ENCODE assay signal across 8 cellular contexts in the genomic region with DNA sequence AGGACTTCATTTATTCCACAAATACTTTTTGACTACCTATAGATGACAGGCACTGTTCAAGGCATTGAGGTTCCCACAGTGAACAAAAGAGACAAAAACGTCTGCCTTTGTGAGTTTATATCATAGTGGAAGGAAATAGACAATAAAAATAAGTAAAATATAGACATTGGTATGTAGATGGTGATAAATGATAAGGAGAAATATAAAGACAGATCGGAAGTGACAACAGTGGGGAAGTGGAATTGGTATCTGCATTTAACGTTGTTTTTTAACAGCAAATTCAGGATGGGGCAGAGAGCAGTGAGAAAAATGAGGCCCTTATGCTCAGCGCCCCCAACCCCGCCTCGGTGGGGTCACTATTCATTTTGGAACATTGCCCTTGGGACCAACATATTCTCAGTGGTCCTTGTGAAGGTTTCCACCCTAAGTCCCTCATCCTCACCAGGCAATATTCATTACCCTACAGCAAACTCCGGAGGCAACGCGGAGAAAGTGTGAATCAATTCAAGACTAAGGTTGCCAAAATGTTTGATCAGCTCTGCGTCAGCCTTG. TPM values are rescaled to one million over a fixed set of nuclear protein-coding genes. Genes with fewer than 3 reads are reported as not detected.
DNase-seq lines count a peak whose midpoint lies in the region; ATAC-seq, FAIRE-seq and TF ChIP-seq lines count a peak whose summit lies in the region.

No MANE protein-coding gene starts in this region.

- no peak overlapping the region for H2BK15ac ChIP-seq in H1 (ENCODE audit: low read length)

- TF ChIP-seq CTCF in H1 (IDR thresholded peaks at IDR 0.05; ENCODE audit: control extremely low read depth in 1 of 3, insufficient read depth in 1 of 3, low read depth in 1 of 3, low read length in 3 of 3) (no peak), ovary (IDR thresholded peaks at IDR 0.05) (no peak)

- H3K9me2 ChIP-seq in Karpas-422 (replicated peaks; ENCODE audit: insufficient read depth, low read length), result no peaks in the 10 kb centered on the region

- H3K9ac ChIP-seq in Karpas-422 (ENCODE audit: low read length) (peak overlapping the region; percentile 75), H1 (replicated peaks in 1 of 4; ENCODE audit: extremely low read depth in 1 of 4, low read depth in 3 of 4, low read length in 3 of 4) (peak overlapping the region; percentile 51 to 79 (median 71); a peak in 5 of 7 replicates)

- ATAC-seq in GM18502 (IDR thresholded peaks at IDR 0.05; ENCODE audit: poor library complexity, unreplicated experiment) (peak; percentile 12), GM21360 (IDR thresholded peaks at IDR 0.05; ENCODE audit: unreplicated experiment) (no peak)

- TF ChIP-seq EP300 in H1 (IDR thresholded peaks at IDR 0.05; ENCODE audit: borderline replicate concordance in 1 of 2, low read depth in 2 of 2, low read length in 2 of 2) (no peak), ovary (IDR thresholded peaks at IDR 0.05) (no peak)

- peak overlapping the region; percentile 88 for H3K27ac ChIP-seq in Karpas-422 (ENCODE audit: low read length)
- H3K27ac ChIP-seq in H1 (ENCODE audit: low read depth, low read length), result no peak overlapping the region
- H3K27ac ChIP-seq in ovary, result peak overlapping the region in 1 of 2 donors; percentile 36

- 0 out of 2 replicates have a peak overlapping the region, but pooled peaks have one; percentile 35 for H2BK5ac ChIP-seq in H1 (ENCODE audit: low read depth, low read length)

- H2BK20ac ChIP-seq in H1 (ENCODE audit: low read length), result no peak overlapping the region

- no peak for DNase-seq in Karpas-422
- DNase-seq in H1 (ENCODE audit: low read depth in 1 of 2, low spot score in 2 of 2), result no peak
- no peak for DNase-seq in ovary
- no peak for DNase-seq in DMS 273 (lab: John Stamatoyannopoulos, UW; ENCODE audit: unreplicated experiment)
- no peak for DNase-seq in NCI-H146 (lab: John Stamatoyannopoulos, UW)
- no peak for DNase-seq in LoVo (ENCODE audit: low spot score)

- no peak for TF ChIP-seq RAD21 in H1 (IDR thresholded peaks at IDR 0.05 in 1 of 2, conservative IDR thresholded peaks at IDR 0.05 in 1 of 2; ENCODE audit: low read depth in 2 of 2, low read length in 2 of 2)

- H3K4me3 ChIP-seq in Karpas-422 (ENCODE audit: low read length) (peak overlapping the region; percentile 73), H1 (ENCODE audit: extremely low read depth in 1 of 4, insufficient read depth in 2 of 4, low read depth in 3 of 4, low read length in 4 of 4) (peak overlapping the region; percentile 88 to 99 (median 97)), ovary (peak overlapping the region; percentile 80)

- H2AFZ ChIP-seq in Karpas-422 (ENCODE audit: low read length), result no peak overlapping the region
- peak overlapping the region; percentile 99 for H2AFZ ChIP-seq in H1 (ENCODE audit: low read length)

- intact Hi-C loops in ovary (cut with DNase I), result loop anchor here (2.0 to 10.0 kb wide), 6 partner anchors 52 to 246 kb away; a partner anchor contains a TSS

- H4K20me1 ChIP-seq in Karpas-422 (ENCODE audit: insufficient read depth, low read depth, low read length), result peaks cover 6% of the 10 kb centered on the region; the same call in 1 of the 2 replicates
- H4K20me1 ChIP-seq in H1 (replicated peaks in 1 of 2; ENCODE audit: control insufficient read depth in 1 of 2, insufficient read depth in 2 of 2, low read length in 2 of 2), result no peaks in the 10 kb centered on the region

- peaks cover 44% of the 10 kb centered on the region for H3K4me1 ChIP-seq in Karpas-422 (ENCODE audit: low read length)
- H3K4me1 ChIP-seq in H1 (replicated peaks in 1 of 4; ENCODE audit: control insufficient read depth in 3 of 4, insufficient read depth in 4 of 4, low read length in 3 of 4), result 0 out of 7 replicates have a peak, but pooled peaks cover 0 to 3% (median 0%) of the 10 kb centered on the region in 4 experiments
- H3K4me1 ChIP-seq in ovary (ENCODE audit: insufficient read depth), result peaks cover 1% of the 10 kb centered on the region

- H3K56ac ChIP-seq in H1 (replicated peaks; ENCODE audit: insufficient read length, low read depth, low read length), result no peak overlapping the region

- H3K79me2 ChIP-seq in Karpas-422 (ENCODE audit: low read length), result peaks cover 48% of the 10 kb centered on the region
- H3K79me2 ChIP-seq in H1 (ENCODE audit: control insufficient read depth in 1 of 2, insufficient read depth in 2 of 2, low read length in 2 of 2), result peaks cover 0 to 28% of the 10 kb centered on the region in 2 experiments; a peak in 3 of 4 replicates

- H3K36me3 ChIP-seq in Karpas-422 (ENCODE audit: insufficient read depth, low read length) (peaks cover 27% of the 10 kb centered on the region), H1 (ENCODE audit: control insufficient read depth in 2 of 4, insufficient read depth in 4 of 4, low read length in 3 of 4) (peaks cover 6 to 15% (median 8%) of the 10 kb centered on the region in 4 experiments; a peak in 5 of 8 replicates), ovary (no peaks in the 10 kb centered on the region)

- H3K18ac ChIP-seq in H1 (ENCODE audit: extremely low read depth, low read length), result peak overlapping the region; percentile 79; the same call in 1 of the 2 replicates

- H3K23ac ChIP-seq in H1 (ENCODE audit: insufficient read length), result no peak overlapping the region

- H3K4me2 ChIP-seq in Karpas-422 (ENCODE audit: low read depth, low read length, poor library complexity, severe bottlenecking), result peak overlapping the region; percentile 92
- H3K4me2 ChIP-seq in H1 (ENCODE audit: insufficient read depth in 1 of 2, low read depth in 2 of 2, low read length in 2 of 2), result peak overlapping the region; percentile 71 to 88

- H2BK120ac ChIP-seq in H1 (replicated peaks; ENCODE audit: low read depth, low read length), result no peak overlapping the region

- FAIRE-seq in H1 (lab: Jason Lieb, UNC), result no peak

- H3K4ac ChIP-seq in H1 (replicated peaks; ENCODE audit: insufficient read length, low read depth, low read length), result no peak overlapping the region

- CTCF ChIA-PET in H1 (lab: Charles Lee; ENCODE audit: partially characterized antibody), result interaction anchor here (0.7 to 11.5 kb wide), 23 partner anchors 11 to 1019 kb away, joined by 3 to 163 read pairs (median 8); no protein-coding TSS in a partner anchor

- peak overlapping the region; percentile 65 for H4K5ac ChIP-seq in H1 (ENCODE audit: insufficient read length, low read depth, low read length)

- POLR2A ChIA-PET in H1 (lab: Charles Lee; ENCODE audit: partially characterized antibody), result interaction anchor here (0.7 to 1.7 kb wide), 6 partner anchors 9 to 247 kb away, joined by 3 to 6 read pairs (median 3); no protein-coding TSS in a partner anchor

- H3K14ac ChIP-seq in H1 (ENCODE audit: insufficient read length), result no peak overlapping the region

- no peak overlapping the region for H2AK5ac ChIP-seq in H1 (ENCODE audit: low read depth, low read length)

- H3K23me2 ChIP-seq in H1 (ENCODE audit: low read depth, low read length), result peaks cover 2% of the 10 kb centered on the region; the same call in 1 of the 2 replicates

- H4K8ac ChIP-seq in H1 (ENCODE audit: extremely low read depth, insufficient read depth, low read length), result no peak overlapping the region

- H3K9me3 ChIP-seq in Karpas-422 (ENCODE audit: low read length) (no peaks in the 10 kb centered on the region), H1 (ENCODE audit: insufficient read depth in 2 of 2, low read depth in 1 of 2, low read length in 1 of 2) (no peaks in the 10 kb centered on the region), ovary (no peaks in the 10 kb centered on the region)

- TF ChIP-seq POLR2A in H1 (IDR thresholded peaks at IDR 0.05; ENCODE audit: control extremely low read depth in 1 of 2, low read depth in 2 of 2, low read length in 2 of 2), result no peak
- no peak for TF ChIP-seq POLR2A in ovary (IDR thresholded peaks at IDR 0.05)

- H2BK12ac ChIP-seq in H1 (ENCODE audit: low read depth, low read length), result no peak overlapping the region

- H3K27me3 ChIP-seq in Karpas-422 (ENCODE audit: low read length) (no peaks in the 10 kb centered on the region), H1 (replicated peaks in 1 of 4; ENCODE audit: control insufficient read depth in 3 of 4, extremely low read depth in 1 of 4, insufficient read depth in 3 of 4, low read length in 3 of 4) (no peaks in the 10 kb centered on the region), ovary (no peaks in the 10 kb centered on the region)

- WGBS in H1 (ENCODE audit: extremely low coverage in 1 of 2, insufficient coverage in 1 of 2, insufficient read length in 1 of 2, insufficient replicate concordance in 2 of 2, low coverage in 1 of 2, low lambda C conversion rate in 2 of 2, missing lambda C conversion rate in 1 of 2), 2 experiments, result 38 to 100% methylated on average over 1 to 10 of the region's 10 CpGs
- 2 to 7% (median 5%) methylated on average over 10 of the region's 10 CpGs for WGBS in ovary, 3 donors

- peaks cover 6% of the 10 kb centered on the region for H3K79me1 ChIP-seq in H1 (ENCODE audit: low read depth, low read length)

- H4K91ac ChIP-seq in H1 (replicated peaks; ENCODE audit: insufficient read length, low read length), result peak overlapping the region; percentile 32

RNA-seq across cellular contexts. Expression of a gene that starts 0.6 kb away (rescaled TPM):
- total RNA-seq in Karpas-422 (2014; rRNA removed; shearing (Covaris generic); ENCODE audit: low replicate concordance), result 22.4 and 27.5 TPM in 2 replicates
- total RNA-seq in H1 (2021; fragmentation: NEBNext Ultra II Directional; extraction: Animal tissue kit (Norgen Biotek cat#: 25700)), result 46.6 and 49.0 TPM in 2 replicates
- polyA plus RNA-seq in H1 (2011; rRNA removed) (33.1 and 41.9 TPM in 2 replicates), ovary (10 to 100 TPM; 14.9 to 21.5 TPM)
- polyA plus RNA-seq in H1 (2011; cell fraction: cytosol; rRNA removed), result 29.4 TPM
- 35.7 TPM for polyA plus RNA-seq in H1 (2011; cell fraction: nucleus; rRNA removed)
- 33.8 to 41.7 TPM (median 38.8 TPM) in 4 replicates for polyA plus RNA-seq in H1 (2012, experiment 1 of 2)
- 43.1 TPM for polyA plus RNA-seq in H1 (2012, experiment 2 of 2)
- 26.5 TPM for polyA plus RNA-seq in H1 (2013, experiment 1 of 2)
- 27.2 TPM for polyA plus RNA-seq in H1 (2013, experiment 2 of 2)
- 41.2 and 46.0 TPM in 2 replicates for polyA minus RNA-seq in H1 (2011; rRNA and poly(A)+ RNA removed)
- polyA minus RNA-seq in H1 (2011; cell fraction: cytosol; rRNA and poly(A)+ RNA removed), result 21.4 TPM
- polyA minus RNA-seq in H1 (2011; cell fraction: nucleus; rRNA and poly(A)+ RNA removed), result 20.6 TPM
- total RNA-seq in ovary, result 10 to 100 TPM; 13.0 to 33.4 (median 26.3) TPM

RNA-seq across cellular contexts. Expression of a gene that starts 33.4 kb away (rescaled TPM):
- 1.5 and 3.0 TPM in 2 replicates for total RNA-seq in Karpas-422 (2014; rRNA removed; shearing (Covaris generic); ENCODE audit: low replicate concordance)
- 0.23 and 1.0 TPM in 2 replicates for total RNA-seq in H1 (2021; fragmentation: NEBNext Ultra II Directional; extraction: Animal tissue kit (Norgen Biotek cat#: 25700))
- polyA plus RNA-seq in H1 (2011; rRNA removed) (3.5 and 4.0 TPM in 2 replicates), ovary (1 to 10 TPM in 1 of 2 donors, under 1 TPM in 1; 0.92 to 2.0 TPM)
- polyA plus RNA-seq in H1 (2011; cell fraction: cytosol; rRNA removed), result 2.2 TPM
- polyA plus RNA-seq in H1 (2011; cell fraction: nucleus; rRNA removed), result 4.9 TPM
- polyA plus RNA-seq in H1 (2012, experiment 1 of 2), result 1.5 to 2.5 TPM (median 1.6 TPM) in 4 replicates
- polyA plus RNA-seq in H1 (2012, experiment 2 of 2), result 1.6 TPM
- polyA plus RNA-seq in H1 (2013, experiment 1 of 2), result 1.1 TPM
- polyA plus RNA-seq in H1 (2013, experiment 2 of 2), result 0.92 TPM
- polyA minus RNA-seq in H1 (2011; rRNA and poly(A)+ RNA removed), result 1.7 and 2.3 TPM in 2 replicates
- not detected for polyA minus RNA-seq in H1 (2011; cell fraction: cytosol; rRNA and poly(A)+ RNA removed)
- polyA minus RNA-seq in H1 (2011; cell fraction: nucleus; rRNA and poly(A)+ RNA removed), result 0.50 TPM
- 1 to 10 TPM in 6 of 7 donors, not detected in 1; 1.4 to 4.2 (median 2.0) TPM for total RNA-seq in ovary

RNA-seq across cellular contexts. Expression of a gene that starts 52.8 kb away (rescaled TPM):
- 54.9 and 64.1 TPM in 2 replicates for total RNA-seq in Karpas-422 (2014; rRNA removed; shearing (Covaris generic); ENCODE audit: low replicate concordance)
- total RNA-seq in H1 (2021; fragmentation: NEBNext Ultra II Directional; extraction: Animal tissue kit (Norgen Biotek cat#: 25700)), result 39.2 and 41.8 TPM in 2 replicates
- 8.3 and 10.8 TPM in 2 replicates for polyA plus RNA-seq in H1 (2011; rRNA removed)
- polyA plus RNA-seq in H1 (2011; cell fraction: cytosol; rRNA removed), result 10.7 TPM
- 32.8 TPM for polyA plus RNA-seq in H1 (2011; cell fraction: nucleus; rRNA removed)
- 18.4 to 26.8 TPM (median 20.0 TPM) in 4 replicates for polyA plus RNA-seq in H1 (2012, experiment 1 of 2)
- 5.5 TPM for polyA plus RNA-seq in H1 (2012, experiment 2 of 2)
- 13.1 TPM for polyA plus RNA-seq in H1 (2013, experiment 1 of 2)
- polyA plus RNA-seq in H1 (2013, experiment 2 of 2), result 13.3 TPM
- 31.2 and 33.7 TPM in 2 replicates for polyA minus RNA-seq in H1 (2011; rRNA and poly(A)+ RNA removed)
- 13.2 TPM for polyA minus RNA-seq in H1 (2011; cell fraction: cytosol; rRNA and poly(A)+ RNA removed)
- polyA minus RNA-seq in H1 (2011; cell fraction: nucleus; rRNA and poly(A)+ RNA removed), result 34.5 TPM
- 100 to 1,000 TPM in 1 of 7 donors, 10 to 100 TPM in 6; 17.5 to 106 (median 81.6) TPM for total RNA-seq in ovary
- 10 to 100 TPM; 24.1 to 31.9 TPM for polyA plus RNA-seq in ovary
